21 cellular contexts compared by ENCODE assay signal in genomic region chr1:5743435-5744095, GRCh38.
"Had no signal": no experiment of that assay in that cellular context is flagged by ENCODE, and none has a peak within 500 bp of the region (broad histone marks: within the 10 kb centered on the region; RNA-seq: fewer than 3 reads in every experiment).

No MANE protein-coding gene starts in this region.

- H3K4me3 Mint-ChIP-seq: activated naive CD8-positive, alpha-beta T cell treated with anti-CD3 and anti-CD28 coated beads, Interleukin-2, amount 50 U/mL, for 24 hours; memory B cell; naive thymus-derived CD4-positive, alpha-beta T cell; stimulated activated effector memory CD8-positive, alpha-beta T cell treated with anti-CD3 and anti-CD28 coated beads, Interleukin-12 subunit alpha, Interleukin-12 subunit beta, amount 100 ng/mL, for 72 hours; T-helper 1 cell treated with Interleukin-12 subunit alpha and Interleukin-12 subunit beta and Interleukin-4 antibody, amounts not matched to agents 30 μg/mL and 1 μg/mL, for 36 hours had no signal

- ATAC-seq: activated CD4-positive, CD25-positive, alpha-beta regulatory T cell treated with anti-CD3 and anti-CD28 coated beads, Interleukin-2, amount 50 U/mL, for 24 hours; activated naive CD8-positive, alpha-beta T cell treated with anti-CD3 and anti-CD28 coated beads, Interleukin-2, amount 50 U/mL, for 24 hours; esophagus mucosa; gastroesophageal sphincter; heart left ventricle; left ventricle myocardium superior; naive thymus-derived CD4-positive, alpha-beta T cell; psoas muscle; right cardiac atrium; stimulated activated effector memory CD8-positive, alpha-beta T cell treated with anti-CD3 and anti-CD28 coated beads, Interleukin-12 subunit alpha, Interleukin-12 subunit beta, amount 100 ng/mL, for 72 hours had no signal

- H3K4me1 Mint-ChIP-seq: activated naive CD8-positive, alpha-beta T cell treated with anti-CD3 and anti-CD28 coated beads, Interleukin-2, amount 50 U/mL, for 24 hours had no signal

- H3K4me1 ChIP-seq: ascending aorta, heart left ventricle, psoas muscle had no signal

- H3K36me3 Mint-ChIP-seq: memory B cell; naive thymus-derived CD4-positive, alpha-beta T cell; stimulated activated effector memory CD8-positive, alpha-beta T cell treated with anti-CD3 and anti-CD28 coated beads, Interleukin-12 subunit alpha, Interleukin-12 subunit beta, amount 100 ng/mL, for 72 hours had no signal

- H3K36me3 ChIP-seq: ascending aorta, gastroesophageal sphincter, heart left ventricle, stomach had no signal

- H3K27ac ChIP-seq: ascending aorta, gastroesophageal sphincter, heart left ventricle, psoas muscle, stomach had no signal

- H3K9me3 ChIP-seq: ascending aorta, gastroesophageal sphincter, heart left ventricle, psoas muscle, stomach had no signal

- DNase-seq: activated CD8-positive, alpha-beta memory T cell treated with anti-CD3 and anti-CD28 coated beads for 24 hours; activated CD8-positive, alpha-beta memory T cell treated with anti-CD3 and anti-CD28 coated beads, Interleukin-2, amount 50 U/mL, for 48 hours; activated naive CD4-positive, alpha-beta T cell treated with Interleukin-2 at 50 U/mL for 16 hours; activated naive CD8-positive, alpha-beta T cell treated with anti-CD3 and anti-CD28 coated beads, Interleukin-2, amount 50 U/mL, for 24 hours; effector CD4-positive, alpha-beta T cell; left ventricle myocardium superior; naive thymus-derived CD4-positive, alpha-beta T cell; occipital lobe; stimulated activated CD4-positive, alpha-beta T cell treated with anti-CD3 and anti-CD28 coated beads, Interleukin-4, amount 100 ng/mL, for 24 hours; stomach had no signal

- H3K4me3 ChIP-seq: ascending aorta, gastroesophageal sphincter, heart left ventricle, psoas muscle, smooth muscle cell, stomach had no signal

- H3K9me3 Mint-ChIP-seq: activated naive CD8-positive, alpha-beta T cell treated with anti-CD3 and anti-CD28 coated beads, Interleukin-2, amount 50 U/mL, for 24 hours; memory B cell; naive thymus-derived CD4-positive, alpha-beta T cell; stimulated activated effector memory CD8-positive, alpha-beta T cell treated with anti-CD3 and anti-CD28 coated beads, Interleukin-12 subunit alpha, Interleukin-12 subunit beta, amount 100 ng/mL, for 72 hours; T-helper 1 cell treated with Interleukin-12 subunit alpha and Interleukin-12 subunit beta and Interleukin-4 antibody, amounts not matched to agents 30 μg/mL and 1 μg/mL, for 36 hours had no signal

- H3K27me3 ChIP-seq: ascending aorta had no signal
